28 cellular contexts compared by ENCODE assay signal in the genomic region with DNA sequence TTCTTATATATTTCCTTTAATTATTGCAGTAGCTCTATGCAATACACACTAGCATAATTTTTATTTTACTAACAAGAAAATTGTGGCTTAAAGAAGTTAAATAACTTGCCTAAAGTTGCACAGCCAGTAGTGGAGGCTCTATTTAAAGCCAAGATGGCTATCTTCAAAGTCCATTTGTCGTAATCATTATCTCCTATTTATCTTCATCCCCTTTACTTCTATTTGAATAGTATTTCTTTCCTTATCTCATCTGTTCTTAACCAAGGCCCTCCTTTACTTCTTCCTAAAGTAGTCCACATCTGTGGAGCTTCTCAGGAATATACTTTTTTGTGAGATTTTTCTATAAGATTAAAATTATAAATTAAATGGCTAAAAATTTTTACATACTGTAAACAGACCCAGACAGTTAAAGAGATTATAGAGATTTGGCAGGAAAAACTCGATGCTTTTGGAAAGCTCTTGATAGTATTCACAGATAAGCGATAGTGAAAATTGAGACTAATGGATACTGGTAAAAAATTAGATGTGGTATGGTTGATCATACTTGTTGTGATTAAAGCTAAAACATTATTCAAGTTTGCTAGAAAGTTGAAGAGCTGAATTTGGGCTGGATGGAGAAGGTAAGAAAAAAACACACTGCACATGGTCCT.
A peak's percentile ranks its signal among the peaks of the same experiment; 100 is the strongest.
DNase-seq lines count a peak whose midpoint lies in the region; ATAC-seq and TF ChIP-seq lines count a peak whose summit lies in the region.
"Had no signal": no experiment of that assay in that cellular context is flagged by ENCODE, and none has a peak within 500 bp of the region (broad histone marks: within the 10 kb centered on the region; RNA-seq: fewer than 3 reads in every experiment).

No MANE protein-coding gene starts in this region.

- H3K9me3 ChIP-seq in CD8-positive, alpha-beta T cell (ENCODE audit: low read length), result no peaks in the 10 kb centered on the region
- H3K9me3 ChIP-seq in naive thymus-derived CD4-positive, alpha-beta T cell (ENCODE audit: control insufficient read depth in 2 of 3, low read length in 3 of 3), result no peaks in the 10 kb centered on the region
- H3K9me3 ChIP-seq in PC-9 (ENCODE audit: insufficient read depth, low read depth), result no peaks in the 10 kb centered on the region
- H3K9me3 ChIP-seq: heart left ventricle, Peyer's patch, psoas muscle, thyroid gland, vagina had no signal

- intact Hi-C loops in activated CD8-positive, alpha-beta T cell treated with anti-CD3 and anti-CD28 coated beads for 36 hours (cut with micrococcal nuclease), result no loop called here
- intact Hi-C loops in CD8-positive, alpha-beta T cell (cut with DNase I, micrococcal nuclease), result loop anchor here in 1 of 2 experiments (5.0 kb wide), 1 partner anchor 33 kb away; no protein-coding TSS in a partner anchor
- intact Hi-C loops in naive thymus-derived CD4-positive, alpha-beta T cell (cut with micrococcal nuclease), result no loop called here
- intact Hi-C loops in Calu3 (cut with micrococcal nuclease; ENCODE audit: unreplicated experiment), result no loop called here
- intact Hi-C loops in PC-9 (cut with micrococcal nuclease; ENCODE audit: unreplicated experiment), result no loop called here

- no peak overlapping the region for H3K4me2 ChIP-seq in PC-9

- no peaks in the 10 kb centered on the region for H4K20me1 ChIP-seq in PC-9 (ENCODE audit: insufficient read depth)

- H3K4me1 Mint-ChIP-seq in activated CD8-positive, alpha-beta T cell treated with anti-CD3 and anti-CD28 coated beads, Interleukin-2, amount 10 ng/mL, durations not matched to agents 7 days and 5 days (ENCODE audit: low read depth), result peaks cover 37% of the 10 kb centered on the region
- H3K4me1 Mint-ChIP-seq in activated CD8-positive, alpha-beta T cell treated with anti-CD3 and anti-CD28 coated beads for 36 hours (ENCODE audit: low read depth), result peaks cover 49% of the 10 kb centered on the region
- peaks cover 56% of the 10 kb centered on the region for H3K4me1 Mint-ChIP-seq in CD8-positive, alpha-beta T cell (ENCODE audit: low read depth)
- peaks cover 40 to 76% (median 57%) of the 10 kb centered on the region in 7 donors for H3K4me1 Mint-ChIP-seq in naive thymus-derived CD4-positive, alpha-beta T cell
- no peaks in the 10 kb centered on the region for H3K4me1 Mint-ChIP-seq in Calu3 (ENCODE audit: low read depth, unreplicated experiment)

- POLR2A ChIA-PET in activated CD8-positive, alpha-beta T cell treated with anti-CD3 and anti-CD28 coated beads, Interleukin-2, amount 10 ng/mL, durations not matched to agents 7 days and 5 days (lab: Charles Lee), result no interaction called here
- POLR2A ChIA-PET in activated CD8-positive, alpha-beta T cell treated with anti-CD3 and anti-CD28 coated beads for 36 hours (lab: Charles Lee), result interaction anchor here (1.2 to 1.3 kb wide), 2 partner anchors 9 to 10 kb away, joined by 3 read pairs; no protein-coding TSS in a partner anchor
- POLR2A ChIA-PET in CD8-positive, alpha-beta T cell (lab: Charles Lee), result interaction anchor here (0.9 kb wide), 1 partner anchor 38 kb away, joined by 3 read pairs; no protein-coding TSS in a partner anchor
- POLR2A ChIA-PET in naive thymus-derived CD4-positive, alpha-beta T cell (lab: Charles Lee), result interaction anchor here (0.6 to 1.3 kb wide), 7 partner anchors 10 to 243 kb away, joined by 3 to 4 read pairs (median 3); no protein-coding TSS in a partner anchor
- POLR2A ChIA-PET in PC-9 (lab: Charles Lee; ENCODE audit: unreplicated experiment), result interaction anchor here (0.6 kb wide), 1 partner anchor 76 kb away, joined by 4 read pairs; no protein-coding TSS in a partner anchor

- H2AFZ ChIP-seq in PC-9, result no peak overlapping the region
- H2AFZ ChIP-seq: GM23248 had no signal

- CTCF ChIA-PET in activated CD8-positive, alpha-beta T cell treated with anti-CD3 and anti-CD28 coated beads, Interleukin-2, amount 10 ng/mL, durations not matched to agents 7 days and 5 days (lab: Charles Lee), result interaction anchor here (1.6 kb wide), 1 partner anchor 28 kb away, joined by 4 read pairs; no protein-coding TSS in a partner anchor
- CTCF ChIA-PET in activated CD8-positive, alpha-beta T cell treated with anti-CD3 and anti-CD28 coated beads for 36 hours (lab: Charles Lee), result interaction anchor here (0.9 to 1.5 kb wide), 2 partner anchors 17 to 21 kb away, joined by 3 to 4 read pairs; no protein-coding TSS in a partner anchor
- CTCF ChIA-PET in CD8-positive, alpha-beta T cell (lab: Charles Lee), result interaction anchor here (0.5 to 1.3 kb wide), 4 partner anchors 12 to 162 kb away, joined by 3 to 4 read pairs (median 3); no protein-coding TSS in a partner anchor
- CTCF ChIA-PET in naive thymus-derived CD4-positive, alpha-beta T cell (lab: Charles Lee), result interaction anchor here (0.6 to 1.2 kb wide), 3 partner anchors 40 to 246 kb away, joined by 3 read pairs; no protein-coding TSS in a partner anchor
- CTCF ChIA-PET in Calu3 (lab: Charles Lee), result interaction anchor here (1.2 kb wide), 1 partner anchor 23 kb away, joined by 3 read pairs; no protein-coding TSS in a partner anchor
- CTCF ChIA-PET in PC-9 (lab: Charles Lee), result no interaction called here

- TF ChIP-seq CTCF in activated CD8-positive, alpha-beta T cell treated with anti-CD3 and anti-CD28 coated beads for 36 hours (IDR thresholded peaks at IDR 0.05), result no peak
- no peak for TF ChIP-seq CTCF in CD8-positive, alpha-beta T cell (IDR thresholded peaks at IDR 0.05)
- no peak for TF ChIP-seq CTCF in VCaP (conservative IDR thresholded peaks at IDR 0.05)
- TF ChIP-seq CTCF in Calu3 (IDR thresholded peaks at IDR 0.05; ENCODE audit: unreplicated experiment), result no peak
- no peak for TF ChIP-seq CTCF in PC-9 (conservative IDR thresholded peaks at IDR 0.05)

- no peak for DNase-seq in activated CD8-positive, alpha-beta T cell treated with anti-CD3 and anti-CD28 coated beads, Interleukin-2, amount 10 ng/mL, durations not matched to agents 7 days and 5 days
- DNase-seq in activated CD8-positive, alpha-beta T cell treated with anti-CD3 and anti-CD28 coated beads for 36 hours, result no peak
- DNase-seq in CD8-positive, alpha-beta T cell, result no peak
- DNase-seq in naive thymus-derived CD4-positive, alpha-beta T cell, result no peak
- no peak for DNase-seq in Calu3
- no peak for DNase-seq in PC-9
- DNase-seq: AML-193; DMS53; foreskin melanocyte; GM23248; heart left ventricle; midbrain; naive B cell; NCI-H1417; NCI-H2081 treated with DMSO at 0.1 percent for 48 hours; NCI-H2227 treated with DMSO at 0.1 percent for 48 hours; occipital lobe; Peyer's patch; psoas muscle; SHP77; stimulated activated naive CD8-positive, alpha-beta T cell treated with anti-CD3 and anti-CD28 coated beads, Interleukin-15, amount 100 ng/mL, for 72 hours; thyroid gland had no signal

- H3K27me3 Mint-ChIP-seq in activated CD8-positive, alpha-beta T cell treated with anti-CD3 and anti-CD28 coated beads, Interleukin-2, amount 10 ng/mL, durations not matched to agents 7 days and 5 days (ENCODE audit: low read depth), result no peaks in the 10 kb centered on the region
- no peaks in the 10 kb centered on the region for H3K27me3 Mint-ChIP-seq in activated CD8-positive, alpha-beta T cell treated with anti-CD3 and anti-CD28 coated beads for 36 hours
- no peaks in the 10 kb centered on the region for H3K27me3 Mint-ChIP-seq in CD8-positive, alpha-beta T cell (ENCODE audit: low read depth)
- H3K27me3 Mint-ChIP-seq in naive thymus-derived CD4-positive, alpha-beta T cell, result no peaks in the 10 kb centered on the region
- H3K27me3 Mint-ChIP-seq in Calu3 (ENCODE audit: unreplicated experiment), result no peaks in the 10 kb centered on the region
- H3K27me3 Mint-ChIP-seq: naive B cell; stimulated activated naive CD8-positive, alpha-beta T cell treated with anti-CD3 and anti-CD28 coated beads, Interleukin-15, amount 100 ng/mL, for 72 hours had no signal

- no peaks in the 10 kb centered on the region for H3F3A ChIP-seq in PC-9 (ENCODE audit: insufficient read depth, low read depth)

- BruUV-seq in Calu3 (replicated peaks; lab: Mats Ljungman, UMichigan) (no TSS peak), PC-9 (replicated peaks; lab: Mats Ljungman, UMichigan) (no TSS peak)

- peaks cover 36% of the 10 kb centered on the region for H3K4me1 ChIP-seq in CD8-positive, alpha-beta T cell (ENCODE audit: insufficient read depth, low read length)
- H3K4me1 ChIP-seq in naive thymus-derived CD4-positive, alpha-beta T cell (ENCODE audit: control insufficient read depth in 2 of 2, insufficient read depth in 2 of 2, low read length in 2 of 2), result peaks cover 11 to 53% of the 10 kb centered on the region in 2 donors
- H3K4me1 ChIP-seq in PC-9 (replicated peaks; ENCODE audit: insufficient read depth), result no peaks in the 10 kb centered on the region
- H3K4me1 ChIP-seq: Peyer's patch had no signal

- H3K27ac Mint-ChIP-seq in activated CD8-positive, alpha-beta T cell treated with anti-CD3 and anti-CD28 coated beads, Interleukin-2, amount 10 ng/mL, durations not matched to agents 7 days and 5 days, result peak overlapping the region; percentile 68
- H3K27ac Mint-ChIP-seq in activated CD8-positive, alpha-beta T cell treated with anti-CD3 and anti-CD28 coated beads for 36 hours, result no peak overlapping the region
- H3K27ac Mint-ChIP-seq in CD8-positive, alpha-beta T cell, result peak overlapping the region; percentile 24
- peak overlapping the region; percentile 53 to 85 (median 76) for H3K27ac Mint-ChIP-seq in naive thymus-derived CD4-positive, alpha-beta T cell
- H3K27ac Mint-ChIP-seq in Calu3 (ENCODE audit: unreplicated experiment), result no peak overlapping the region
- H3K27ac Mint-ChIP-seq: stimulated activated naive CD8-positive, alpha-beta T cell treated with anti-CD3 and anti-CD28 coated beads, Interleukin-15, amount 100 ng/mL, for 72 hours; WTC11 had no signal

- H3K27ac ChIP-seq in CD8-positive, alpha-beta T cell (ENCODE audit: low read depth, low read length), result no peak overlapping the region
- peak overlapping the region; percentile 67 for H3K27ac ChIP-seq in VCaP
- H3K27ac ChIP-seq in naive thymus-derived CD4-positive, alpha-beta T cell (ENCODE audit: low read depth, low read length), result no peak overlapping the region
- no peak overlapping the region for H3K27ac ChIP-seq in PC-9
- H3K27ac ChIP-seq: GM23248, heart left ventricle, Peyer's patch, psoas muscle, thyroid gland, vagina had no signal

- ATAC-seq in activated CD8-positive, alpha-beta T cell treated with anti-CD3 and anti-CD28 coated beads, Interleukin-2, amount 10 ng/mL, durations not matched to agents 7 days and 5 days, result no peak
- no peak for ATAC-seq in activated CD8-positive, alpha-beta T cell treated with anti-CD3 and anti-CD28 coated beads for 36 hours
- no peak for ATAC-seq in CD8-positive, alpha-beta T cell
- no peak for ATAC-seq in naive thymus-derived CD4-positive, alpha-beta T cell
- ATAC-seq in GM21723 (IDR thresholded peaks at IDR 0.05; ENCODE audit: unreplicated experiment), result no peak
- ATAC-seq: heart left ventricle; HepG2; psoas muscle; sciatic nerve; stimulated activated naive CD8-positive, alpha-beta T cell treated with anti-CD3 and anti-CD28 coated beads, Interleukin-15, amount 100 ng/mL, for 72 hours; WTC11 had no signal

- no peaks in the 10 kb centered on the region for H3K9me2 ChIP-seq in PC-9 (ENCODE audit: insufficient read depth)

- no peaks in the 10 kb centered on the region for H3K9me3 Mint-ChIP-seq in activated CD8-positive, alpha-beta T cell treated with anti-CD3 and anti-CD28 coated beads, Interleukin-2, amount 10 ng/mL, durations not matched to agents 7 days and 5 days (ENCODE audit: insufficient read depth)
- H3K9me3 Mint-ChIP-seq in activated CD8-positive, alpha-beta T cell treated with anti-CD3 and anti-CD28 coated beads for 36 hours, result no peaks in the 10 kb centered on the region
- no peaks in the 10 kb centered on the region for H3K9me3 Mint-ChIP-seq in CD8-positive, alpha-beta T cell
- H3K9me3 Mint-ChIP-seq in naive thymus-derived CD4-positive, alpha-beta T cell, result no peaks in the 10 kb centered on the region
- no peaks in the 10 kb centered on the region for H3K9me3 Mint-ChIP-seq in Calu3 (ENCODE audit: low read depth, unreplicated experiment)
- H3K9me3 Mint-ChIP-seq: naive B cell; stimulated activated naive CD8-positive, alpha-beta T cell treated with anti-CD3 and anti-CD28 coated beads, Interleukin-15, amount 100 ng/mL, for 72 hours; WTC11 had no signal

- no peaks in the 10 kb centered on the region for H3K27me3 ChIP-seq in CD8-positive, alpha-beta T cell (ENCODE audit: insufficient read depth, low read length)
- H3K27me3 ChIP-seq in naive thymus-derived CD4-positive, alpha-beta T cell (ENCODE audit: control insufficient read depth in 2 of 2, insufficient read depth in 2 of 2, low read length in 2 of 2), result no peaks in the 10 kb centered on the region
- H3K27me3 ChIP-seq in PC-9 (ENCODE audit: insufficient read depth, low read depth), result no peaks in the 10 kb centered on the region
- H3K27me3 ChIP-seq: heart left ventricle, Peyer's patch, thyroid gland, vagina had no signal

- peaks cover 18% of the 10 kb centered on the region; the same call in 1 of the 2 replicates for H3K79me2 ChIP-seq in PC-9 (ENCODE audit: low read depth)

- no peak overlapping the region for H3K4me3 ChIP-seq in CD8-positive, alpha-beta T cell (ENCODE audit: low read depth, low read length)
- H3K4me3 ChIP-seq in naive thymus-derived CD4-positive, alpha-beta T cell (ENCODE audit: low read length), result no peak overlapping the region
- no peak overlapping the region for H3K4me3 ChIP-seq in PC-9
- H3K4me3 ChIP-seq: GM23248, heart left ventricle, Peyer's patch, psoas muscle, thyroid gland, vagina had no signal

- H3K36me3 Mint-ChIP-seq in activated CD8-positive, alpha-beta T cell treated with anti-CD3 and anti-CD28 coated beads, Interleukin-2, amount 10 ng/mL, durations not matched to agents 7 days and 5 days (ENCODE audit: low read depth), result peaks cover 8% of the 10 kb centered on the region
- peaks cover 4% of the 10 kb centered on the region for H3K36me3 Mint-ChIP-seq in activated CD8-positive, alpha-beta T cell treated with anti-CD3 and anti-CD28 coated beads for 36 hours (ENCODE audit: low read depth)
- no peaks in the 10 kb centered on the region for H3K36me3 Mint-ChIP-seq in CD8-positive, alpha-beta T cell
- peaks cover 0 to 13% (median 6%) of the 10 kb centered on the region in 5 donors for H3K36me3 Mint-ChIP-seq in naive thymus-derived CD4-positive, alpha-beta T cell
- H3K36me3 Mint-ChIP-seq in Calu3 (ENCODE audit: insufficient read depth, unreplicated experiment), result peaks cover 6% of the 10 kb centered on the region
- H3K36me3 Mint-ChIP-seq: naive B cell, WTC11 had no signal

- no peaks in the 10 kb centered on the region for H3K36me3 ChIP-seq in CD8-positive, alpha-beta T cell (ENCODE audit: insufficient read depth, low read length)
- no peaks in the 10 kb centered on the region for H3K36me3 ChIP-seq in naive thymus-derived CD4-positive, alpha-beta T cell (ENCODE audit: control insufficient read depth in 2 of 3, insufficient read depth in 3 of 3, low read length in 3 of 3)
- no peaks in the 10 kb centered on the region for H3K36me3 ChIP-seq in PC-9 (ENCODE audit: low read depth)
- H3K36me3 ChIP-seq: heart left ventricle, Peyer's patch, thyroid gland, vagina had no signal

- no peak overlapping the region for H3K4me3 Mint-ChIP-seq in activated CD8-positive, alpha-beta T cell treated with anti-CD3 and anti-CD28 coated beads, Interleukin-2, amount 10 ng/mL, durations not matched to agents 7 days and 5 days
- H3K4me3 Mint-ChIP-seq in activated CD8-positive, alpha-beta T cell treated with anti-CD3 and anti-CD28 coated beads for 36 hours, result no peak overlapping the region
- no peak overlapping the region for H3K4me3 Mint-ChIP-seq in CD8-positive, alpha-beta T cell
- H3K4me3 Mint-ChIP-seq in naive thymus-derived CD4-positive, alpha-beta T cell, result peak overlapping the region in 7 of 10 donors; percentile 28 to 71 (median 58)
- H3K4me3 Mint-ChIP-seq in Calu3 (ENCODE audit: low read depth, unreplicated experiment), result no peak overlapping the region
- H3K4me3 Mint-ChIP-seq: naive B cell; stimulated activated naive CD8-positive, alpha-beta T cell treated with anti-CD3 and anti-CD28 coated beads, Interleukin-15, amount 100 ng/mL, for 72 hours; WTC11 had no signal

Comparison
In these comparisons a context has a peak if more than half of its experiments do, and no peak if none do; other contexts are left out.
1. H3K27ac Mint-ChIP-seq: peak in activated CD8-positive, alpha-beta T cell treated with anti-CD3 and anti-CD28 coated beads, Interleukin-2, amount 10 ng/mL, durations not matched to agents 7 days and 5 days (single experiment), CD8-positive, alpha-beta T cell (single experiment) and naive thymus-derived CD4-positive, alpha-beta T cell (9 of 9); none in activated CD8-positive, alpha-beta T cell treated with anti-CD3 and anti-CD28 coated beads for 36 hours (single experiment) and Calu3 (single experiment).
2. H3K4me3 Mint-ChIP-seq: peak in naive thymus-derived CD4-positive, alpha-beta T cell (7 of 10); none in activated CD8-positive, alpha-beta T cell treated with anti-CD3 and anti-CD28 coated beads, Interleukin-2, amount 10 ng/mL, durations not matched to agents 7 days and 5 days (single experiment), activated CD8-positive, alpha-beta T cell treated with anti-CD3 and anti-CD28 coated beads for 36 hours (single experiment), CD8-positive, alpha-beta T cell (single experiment) and Calu3 (single experiment).